In the genomic region with DNA sequence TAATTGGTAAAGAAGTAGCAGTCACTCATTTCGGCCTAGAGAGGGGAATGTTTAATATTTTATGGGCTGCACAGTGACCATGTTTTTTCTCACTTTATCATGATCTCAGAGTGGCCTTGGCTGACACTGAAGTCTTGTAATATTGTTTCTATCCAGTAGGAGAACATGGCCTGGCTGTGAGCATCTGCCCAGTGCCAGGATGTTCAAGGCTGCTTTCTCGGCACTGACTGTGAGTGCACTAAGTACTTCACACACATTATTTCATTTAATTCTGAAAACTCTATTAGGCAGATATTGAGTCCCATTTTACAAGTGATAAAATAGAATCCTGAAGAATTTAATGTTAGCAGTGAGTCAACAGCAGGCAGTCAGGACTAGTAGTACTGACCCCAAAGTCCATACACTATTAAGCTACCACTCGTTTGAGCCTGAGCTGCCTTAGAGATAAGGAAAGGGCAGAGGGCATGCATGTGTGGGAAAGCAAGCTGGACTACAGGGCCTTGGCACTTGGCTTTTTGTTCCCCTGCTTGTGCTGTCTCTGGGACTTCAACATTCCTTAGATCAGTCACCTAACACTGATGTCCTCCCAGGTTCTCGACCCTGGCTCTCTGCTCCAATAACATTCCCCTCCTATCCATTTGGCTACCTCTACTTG, we compare ENCODE assay signal across 11 cellular contexts. TPM values are rescaled to one million over a fixed set of nuclear protein-coding genes. Genes with fewer than 3 reads are reported as not detected.
DNase-seq lines count a peak whose midpoint lies in the region; ATAC-seq and TF ChIP-seq lines count a peak whose summit lies in the region.
"Had no signal": no experiment of that assay in that cellular context is flagged by ENCODE, and none has a peak within 500 bp of the region (broad histone marks: within the 10 kb centered on the region; RNA-seq: fewer than 3 reads in every experiment).

No MANE protein-coding gene starts in this region.

- no peaks in the 10 kb centered on the region for H3K9me3 Mint-ChIP-seq in natural killer cell
- H3K9me3 Mint-ChIP-seq: CD4-positive, alpha-beta memory T cell had no signal

- DNase-seq in AG08395 (ENCODE audit: low spot score) (peak; percentile 55), HT-29 (ENCODE audit: low spot score) (peak; percentile 38), astrocyte of the spinal cord (ENCODE audit: low read depth, low spot score) (no peak), superior temporal gyrus (ENCODE audit: extremely low spot score) (no peak), natural killer cell (no peak), T-helper 17 cell (no peak)
- DNase-seq: CD4-positive, alpha-beta memory T cell; T-helper 1 cell had no signal

- H3K27ac Mint-ChIP-seq in natural killer cell (no peak overlapping the region), T-helper 17 cell (no peak overlapping the region)

- WGBS in liver, result 62% methylated on average over 4 of the region's 4 CpGs

- TF ChIP-seq CTCF in astrocyte of the spinal cord (IDR thresholded peaks at IDR 0.05; ENCODE audit: low read depth, low read length), result peak; percentile 22
- TF ChIP-seq CTCF in liver (IDR thresholded peaks at IDR 0.05; ENCODE audit: low read depth, low read length, missing input control), result peak; percentile 13
- TF ChIP-seq CTCF in natural killer cell (IDR thresholded peaks at IDR 0.05), result no peak

- in situ Hi-C loops in astrocyte of the spinal cord (cut with HindIII; ENCODE audit: low sequenced_read_pairs), result no loop called here

- TF ChIP-seq RAD21 in liver (IDR thresholded peaks at IDR 0.05), result peak in 1 of 2 donors; percentile 47

- H3K36me3 Mint-ChIP-seq in natural killer cell (no peaks in the 10 kb centered on the region), T-helper 17 cell (ENCODE audit: low read depth) (no peaks in the 10 kb centered on the region)
- H3K36me3 Mint-ChIP-seq: CD4-positive, alpha-beta memory T cell had no signal

- H3K4me3 ChIP-seq in astrocyte of the spinal cord (ENCODE audit: low read depth, low read length) (no peak overlapping the region), liver (ENCODE audit: low read depth in 1 of 3, low read length in 3 of 3) (no peak overlapping the region)

- peaks cover 0 to 5% (median 0%) of the 10 kb centered on the region in 4 donors for H3K4me1 ChIP-seq in liver (ENCODE audit: control insufficient read depth in 4 of 4, insufficient read depth in 4 of 4, low read length in 3 of 4)

- intact Hi-C loops in natural killer cell (cut with micrococcal nuclease), result loop anchor here (2.0 kb wide), 1 partner anchor 53 kb away; a partner anchor contains a TSS

- peaks cover 0 to 10% of the 10 kb centered on the region in 2 donors for H3K4me1 Mint-ChIP-seq in natural killer cell
- peaks cover 3% of the 10 kb centered on the region for H3K4me1 Mint-ChIP-seq in T-helper 17 cell

- H3K9ac ChIP-seq in liver (ENCODE audit: low read depth in 1 of 2, low read length in 2 of 2), result no peak overlapping the region

- H3K4me3 Mint-ChIP-seq in natural killer cell, result no peak overlapping the region
- no peak overlapping the region for H3K4me3 Mint-ChIP-seq in T-helper 17 cell
- H3K4me3 Mint-ChIP-seq: CD4-positive, alpha-beta memory T cell had no signal

- H3K36me3 ChIP-seq in liver (ENCODE audit: control insufficient read depth in 4 of 4, insufficient read depth in 3 of 4, low read depth in 1 of 4, low read length in 3 of 4), result no peaks in the 10 kb centered on the region
- H3K36me3 ChIP-seq: neutrophil had no signal

- no peak for ATAC-seq in GM18870 (IDR thresholded peaks at IDR 0.05; ENCODE audit: unreplicated experiment)
- ATAC-seq in natural killer cell, result no peak
- ATAC-seq in T-helper 17 cell, result no peak

- H3K27me3 ChIP-seq in liver (ENCODE audit: control insufficient read depth in 4 of 4, insufficient read depth in 4 of 4, low read length in 3 of 4), result no peaks in the 10 kb centered on the region
- H3K27me3 ChIP-seq: neutrophil had no signal

- peaks cover 0 to under 1% of the 10 kb centered on the region in 2 donors for H3K27me3 Mint-ChIP-seq in natural killer cell (ENCODE audit: low read depth in 2 of 2)
- H3K27me3 Mint-ChIP-seq in T-helper 17 cell, result no peaks in the 10 kb centered on the region

- no peak overlapping the region for H3K27ac ChIP-seq in liver (ENCODE audit: low read depth in 1 of 2, low read length in 2 of 2)
- H3K27ac ChIP-seq: neutrophil had no signal

- H3K9me3 ChIP-seq in liver (ENCODE audit: control insufficient read depth in 4 of 4, low read length in 3 of 4) (no peaks in the 10 kb centered on the region), T-helper 17 cell (ENCODE audit: control insufficient read depth, low read length, poor library complexity, severe bottlenecking) (no peaks in the 10 kb centered on the region)
- H3K9me3 ChIP-seq: neutrophil had no signal

TF ChIP-seq in liver, 16 proteins besides CTCF, POLR2A, EP300 and RAD21:
- TF ChIP-seq, protein P1, sequence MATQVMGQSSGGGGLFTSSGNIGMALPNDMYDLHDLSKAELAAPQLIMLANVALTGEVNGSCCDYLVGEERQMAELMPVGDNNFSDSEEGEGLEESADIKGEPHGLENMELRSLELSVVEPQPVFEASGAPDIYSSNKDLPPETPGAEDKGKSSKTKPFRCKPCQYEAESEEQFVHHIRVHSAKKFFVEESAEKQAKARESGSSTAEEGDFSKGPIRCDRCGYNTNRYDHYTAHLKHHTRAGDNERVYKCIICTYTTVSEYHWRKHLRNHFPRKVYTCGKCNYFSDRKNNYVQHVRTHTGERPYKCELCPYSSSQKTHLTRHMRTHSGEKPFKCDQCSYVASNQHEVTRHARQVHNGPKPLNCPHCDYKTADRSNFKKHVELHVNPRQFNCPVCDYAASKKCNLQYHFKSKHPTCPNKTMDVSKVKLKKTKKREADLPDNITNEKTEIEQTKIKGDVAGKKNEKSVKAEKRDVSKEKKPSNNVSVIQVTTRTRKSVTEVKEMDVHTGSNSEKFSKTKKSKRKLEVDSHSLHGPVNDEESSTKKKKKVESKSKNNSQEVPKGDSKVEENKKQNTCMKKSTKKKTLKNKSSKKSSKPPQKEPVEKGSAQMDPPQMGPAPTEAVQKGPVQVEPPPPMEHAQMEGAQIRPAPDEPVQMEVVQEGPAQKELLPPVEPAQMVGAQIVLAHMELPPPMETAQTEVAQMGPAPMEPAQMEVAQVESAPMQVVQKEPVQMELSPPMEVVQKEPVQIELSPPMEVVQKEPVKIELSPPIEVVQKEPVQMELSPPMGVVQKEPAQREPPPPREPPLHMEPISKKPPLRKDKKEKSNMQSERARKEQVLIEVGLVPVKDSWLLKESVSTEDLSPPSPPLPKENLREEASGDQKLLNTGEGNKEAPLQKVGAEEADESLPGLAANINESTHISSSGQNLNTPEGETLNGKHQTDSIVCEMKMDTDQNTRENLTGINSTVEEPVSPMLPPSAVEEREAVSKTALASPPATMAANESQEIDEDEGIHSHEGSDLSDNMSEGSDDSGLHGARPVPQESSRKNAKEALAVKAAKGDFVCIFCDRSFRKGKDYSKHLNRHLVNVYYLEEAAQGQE (IDR thresholded peaks at IDR 0.05), result no peak
- TF ChIP-seq EGR1 (IDR thresholded peaks at IDR 0.05; ENCODE audit: low read depth in 2 of 2), result no peak
- no peak for TF ChIP-seq HNF4G (IDR thresholded peaks at IDR 0.05)
- TF ChIP-seq, protein P2, sequence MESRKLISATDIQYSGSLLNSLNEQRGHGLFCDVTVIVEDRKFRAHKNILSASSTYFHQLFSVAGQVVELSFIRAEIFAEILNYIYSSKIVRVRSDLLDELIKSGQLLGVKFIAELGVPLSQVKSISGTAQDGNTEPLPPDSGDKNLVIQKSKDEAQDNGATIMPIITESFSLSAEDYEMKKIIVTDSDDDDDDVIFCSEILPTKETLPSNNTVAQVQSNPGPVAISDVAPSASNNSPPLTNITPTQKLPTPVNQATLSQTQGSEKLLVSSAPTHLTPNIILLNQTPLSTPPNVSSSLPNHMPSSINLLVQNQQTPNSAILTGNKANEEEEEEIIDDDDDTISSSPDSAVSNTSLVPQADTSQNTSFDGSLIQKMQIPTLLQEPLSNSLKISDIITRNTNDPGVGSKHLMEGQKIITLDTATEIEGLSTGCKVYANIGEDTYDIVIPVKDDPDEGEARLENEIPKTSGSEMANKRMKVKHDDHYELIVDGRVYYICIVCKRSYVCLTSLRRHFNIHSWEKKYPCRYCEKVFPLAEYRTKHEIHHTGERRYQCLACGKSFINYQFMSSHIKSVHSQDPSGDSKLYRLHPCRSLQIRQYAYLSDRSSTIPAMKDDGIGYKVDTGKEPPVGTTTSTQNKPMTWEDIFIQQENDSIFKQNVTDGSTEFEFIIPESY (IDR thresholded peaks at IDR 0.05), result no peak
- no peak for TF ChIP-seq RXRA (IDR thresholded peaks at IDR 0.05)
- TF ChIP-seq, protein P3, sequence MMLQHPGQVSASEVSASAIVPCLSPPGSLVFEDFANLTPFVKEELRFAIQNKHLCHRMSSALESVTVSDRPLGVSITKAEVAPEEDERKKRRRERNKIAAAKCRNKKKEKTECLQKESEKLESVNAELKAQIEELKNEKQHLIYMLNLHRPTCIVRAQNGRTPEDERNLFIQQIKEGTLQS (IDR thresholded peaks at IDR 0.05), result no peak
- TF ChIP-seq, protein P4, sequence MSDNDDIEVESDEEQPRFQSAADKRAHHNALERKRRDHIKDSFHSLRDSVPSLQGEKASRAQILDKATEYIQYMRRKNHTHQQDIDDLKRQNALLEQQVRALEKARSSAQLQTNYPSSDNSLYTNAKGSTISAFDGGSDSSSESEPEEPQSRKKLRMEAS (IDR thresholded peaks at IDR 0.05), result no peak
- TF ChIP-seq NR2F2 (IDR thresholded peaks at IDR 0.05), result peak; percentile 14
- no peak for TF ChIP-seq GABPA (IDR thresholded peaks at IDR 0.05 in 1 of 2, conservative IDR thresholded peaks at IDR 0.05 in 1 of 2)
- peak; percentile 12 to 23 for TF ChIP-seq HNF4A (conservative IDR thresholded peaks at IDR 0.05)
- peak; percentile 7 for TF ChIP-seq SP1 (IDR thresholded peaks at IDR 0.05)
- no peak for TF ChIP-seq YY1 (IDR thresholded peaks at IDR 0.05)
- TF ChIP-seq TAF1 (conservative IDR thresholded peaks at IDR 0.05), result no peak
- TF ChIP-seq JUND (IDR thresholded peaks at IDR 0.05), result no peak
- no peak for TF ChIP-seq FOXA2 (IDR thresholded peaks at IDR 0.05)
- TF ChIP-seq FOXA1 (IDR thresholded peaks at IDR 0.05), result no peak

RNA-seq across cellular contexts. Expression of a gene that starts 42.2 kb away (rescaled TPM):
- total RNA-seq in HT-29 (2014; rRNA removed; shearing (Covaris generic)), result 10.3 and 13.3 TPM in 2 replicates
- 10 to 100 TPM; 18.3 to 21.2 TPM for total RNA-seq in liver
- 1 to 10 TPM; 7.1 TPM for polyA plus RNA-seq in liver
- 10 to 100 TPM; 56.0 to 65.9 (median 64.2) TPM for total RNA-seq in natural killer cell
- 10 to 100 TPM; 39.1 to 44.2 TPM for total RNA-seq in T-helper 17 cell

RNA-seq across cellular contexts. Expression of a gene that starts 52.3 kb away (rescaled TPM):
- 81.9 and 94.0 TPM in 2 replicates for total RNA-seq in HT-29 (2014; rRNA removed; shearing (Covaris generic))
- 1 to 10 TPM; 2.2 to 3.4 TPM for total RNA-seq in liver
- polyA plus RNA-seq in liver, result 1 to 10 TPM; 1.2 to 3.9 TPM
- 100 to 1,000 TPM; 121 to 131 (median 128) TPM for total RNA-seq in natural killer cell
- 10 to 100 TPM; 33.2 to 41.3 TPM for total RNA-seq in T-helper 17 cell

Comparison
In these comparisons a context has a peak if more than half of its experiments do, and no peak if none do; other contexts are left out.
1. DNase-seq: peak in AG08395 (single experiment) and HT-29 (single experiment); none in astrocyte of the spinal cord (single experiment), superior temporal gyrus (single experiment), natural killer cell (single experiment) and T-helper 17 cell (0 of 3).
2. RNA of a gene that starts 52.3 kb away (total RNA-seq): 121 to 131 TPM in natural killer cell, 81.9 to 94.0 TPM in HT-29 and 33.2 to 41.3 TPM in T-helper 17 cell; 2.2 to 3.4 TPM in liver; every median in the first group is over 4 times any median in the second.